17 cellular contexts compared by ENCODE assay signal in genomic region chr12:106062693-106063092, GRCh38.
"Had no signal": no experiment of that assay in that cellular context is flagged by ENCODE, and none has a peak within 500 bp of the region (broad histone marks: within the 10 kb centered on the region; RNA-seq: fewer than 3 reads in every experiment).

No MANE protein-coding gene starts in this region.

- H3K27me3 ChIP-seq: colonic mucosa, foreskin keratinocyte, pancreas had no signal

- H3K9me3 Mint-ChIP-seq: activated CD4-positive, alpha-beta memory T cell treated with anti-CD3 and anti-CD28 coated beads, Interleukin-2, amount 10 ng/mL, durations not matched to agents 7 days and 5 days; activated T-cell treated with anti-CD3 and anti-CD28 coated beads, Interleukin-2, amount 50 U/mL, for 24 hours had no signal

- ATAC-seq: activated naive CD4-positive, alpha-beta T cell treated with anti-CD3 and anti-CD28 coated beads, Interleukin-2, amount 50 U/mL, for 72 hours; foreskin keratinocyte; left lobe of liver; mucosa of descending colon; naive thymus-derived CD4-positive, alpha-beta T cell; pancreas; stimulated activated effector memory CD8-positive, alpha-beta T cell treated with anti-CD3 and anti-CD28 coated beads, Interleukin-12 subunit alpha, Interleukin-12 subunit beta, amount 100 ng/mL, for 72 hours had no signal

- H3K36me3 Mint-ChIP-seq: activated naive CD4-positive, alpha-beta T cell treated with anti-CD3 and anti-CD28 coated beads, Interleukin-2, amount 50 U/mL, for 72 hours; naive thymus-derived CD4-positive, alpha-beta T cell; stimulated activated effector memory CD8-positive, alpha-beta T cell treated with anti-CD3 and anti-CD28 coated beads, Interleukin-12 subunit alpha, Interleukin-12 subunit beta, amount 100 ng/mL, for 72 hours had no signal

- H3K36me3 ChIP-seq: colonic mucosa had no signal

- H3K4me3 Mint-ChIP-seq: activated CD4-positive, alpha-beta memory T cell treated with anti-CD3 and anti-CD28 coated beads, Interleukin-2, amount 10 ng/mL, durations not matched to agents 7 days and 5 days; activated T-cell treated with anti-CD3 and anti-CD28 coated beads, Interleukin-2, amount 50 U/mL, for 24 hours; naive thymus-derived CD4-positive, alpha-beta T cell; stimulated activated effector memory CD8-positive, alpha-beta T cell treated with anti-CD3 and anti-CD28 coated beads, Interleukin-12 subunit alpha, Interleukin-12 subunit beta, amount 100 ng/mL, for 72 hours had no signal

- H3K27ac Mint-ChIP-seq: activated CD4-positive, alpha-beta memory T cell treated with anti-CD3 and anti-CD28 coated beads, Interleukin-2, amount 10 ng/mL, durations not matched to agents 7 days and 5 days; activated naive CD4-positive, alpha-beta T cell treated with anti-CD3 and anti-CD28 coated beads, Interleukin-2, amount 50 U/mL, for 72 hours; activated T-cell treated with anti-CD3 and anti-CD28 coated beads, Interleukin-2, amount 50 U/mL, for 24 hours; naive thymus-derived CD4-positive, alpha-beta T cell; stimulated activated effector memory CD8-positive, alpha-beta T cell treated with anti-CD3 and anti-CD28 coated beads, Interleukin-12 subunit alpha, Interleukin-12 subunit beta, amount 100 ng/mL, for 72 hours had no signal

- H3K4me3 ChIP-seq: colonic mucosa, mucosa of descending colon, pancreas had no signal

- H3K27me3 Mint-ChIP-seq: activated CD4-positive, alpha-beta memory T cell treated with anti-CD3 and anti-CD28 coated beads, Interleukin-2, amount 10 ng/mL, durations not matched to agents 7 days and 5 days; activated T-cell treated with anti-CD3 and anti-CD28 coated beads, Interleukin-2, amount 50 U/mL, for 24 hours had no signal

- H3K4me1 Mint-ChIP-seq: activated CD4-positive, alpha-beta memory T cell treated with anti-CD3 and anti-CD28 coated beads, Interleukin-2, amount 10 ng/mL, durations not matched to agents 7 days and 5 days; naive thymus-derived CD4-positive, alpha-beta T cell; stimulated activated effector memory CD8-positive, alpha-beta T cell treated with anti-CD3 and anti-CD28 coated beads, Interleukin-12 subunit alpha, Interleukin-12 subunit beta, amount 100 ng/mL, for 72 hours had no signal

- H3K9me3 ChIP-seq: colonic mucosa, mucosa of descending colon, pancreas had no signal

- DNase-seq: activated CD4-positive, alpha-beta memory T cell treated with anti-CD3 and anti-CD28 coated beads, Interleukin-2, amount 10 ng/mL, durations not matched to agents 7 days and 5 days; activated CD4-positive, alpha-beta T cell treated with anti-CD3 and anti-CD28 coated beads for 4 hours; activated effector memory CD4-positive, alpha-beta T cell treated with Interleukin-2 at 50 U/mL for 16 hours; activated T-cell treated with anti-CD3 and anti-CD28 coated beads, Interleukin-2, amount 50 U/mL, for 24 hours; caudate nucleus; colonic mucosa; effector CD4-positive, alpha-beta T cell; foreskin keratinocyte; mucosa of descending colon; naive thymus-derived CD4-positive, alpha-beta T cell; pancreas; stimulated activated CD4-positive, alpha-beta T cell treated with anti-CD3 and anti-CD28 coated beads, Interleukin-12 subunit alpha, Interleukin-12 subunit beta, amount 100 ng/mL, for 4 hours; stimulated activated CD4-positive, alpha-beta T cell treated with anti-CD3 and anti-CD28 coated beads, Interleukin-2, amount 100 ng/mL, for 24 hours; T-helper 2 cell had no signal
